ENCODE assay signal across 9 cellular contexts in the genomic region with DNA sequence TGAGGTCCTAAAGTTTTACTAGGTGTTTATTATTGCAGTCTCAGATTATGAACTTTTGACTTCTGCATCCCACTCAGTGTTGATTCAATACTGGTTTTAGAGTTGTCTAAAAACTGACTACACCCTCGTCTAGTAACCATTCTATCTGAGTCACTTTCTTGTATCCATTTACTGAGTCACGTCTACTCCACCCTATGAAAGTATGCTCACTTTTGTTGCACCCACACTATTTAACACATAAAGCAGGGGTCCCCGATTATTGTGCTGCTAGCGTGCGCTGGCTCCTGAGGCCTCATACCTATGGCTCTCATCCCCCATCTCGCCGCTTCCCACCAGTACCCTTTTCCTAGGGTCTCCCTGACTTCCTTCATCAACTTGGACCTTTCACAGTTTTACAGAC. TPM values are rescaled to one million over a fixed set of nuclear protein-coding genes. Genes with fewer than 3 reads are reported as not detected.
DNase-seq lines count a peak whose midpoint lies in the region; ATAC-seq and TF ChIP-seq lines count a peak whose summit lies in the region.
"Had no signal": no experiment of that assay in that cellular context is flagged by ENCODE, and none has a peak within 500 bp of the region (broad histone marks: within the 10 kb centered on the region; RNA-seq: fewer than 3 reads in every experiment).

No MANE protein-coding gene starts in this region.

- no peaks in the 10 kb centered on the region for H3K27me3 ChIP-seq in SJCRH30

- TF ChIP-seq CTCF in RWPE1 (conservative IDR thresholded peaks at IDR 0.05; ENCODE audit: low read depth) (no peak), coronary artery (IDR thresholded peaks at IDR 0.05) (no peak)

- no peak for DNase-seq in activated CD4-positive, CD25-positive, alpha-beta regulatory T cell treated with anti-CD3 and anti-CD28 coated beads, Interleukin-2, amount 50 U/mL, for 72 hours
- peak; percentile 87 for DNase-seq in RWPE1 (ENCODE audit: low spot score)
- DNase-seq in coronary artery (ENCODE audit: low spot score) = no peak
- peak; percentile 44 for DNase-seq in renal cortical epithelial cell (ENCODE audit: low read depth)
- no peak for DNase-seq in SJCRH30
- DNase-seq: dermis blood vessel endothelial cell had no signal

- CTCF ChIA-PET in RWPE1 (lab: Yijun Ruan, JAX) = no interaction called here

- ATAC-seq in activated CD4-positive, CD25-positive, alpha-beta regulatory T cell treated with anti-CD3 and anti-CD28 coated beads, Interleukin-2, amount 50 U/mL, for 24 hours = peak; percentile 92 to 96
- no peak for ATAC-seq in HG03432 (IDR thresholded peaks at IDR 0.05; ENCODE audit: unreplicated experiment)
- ATAC-seq in HG03571 (IDR thresholded peaks at IDR 0.05; ENCODE audit: unreplicated experiment) = no peak

- H3K9me3 ChIP-seq in SJCRH30 (replicated peaks) = 0 out of 2 replicates have a peak, but pooled peaks cover 2% of the 10 kb centered on the region

- H3K27ac ChIP-seq in RWPE1 (peak overlapping the region; percentile 59; the same call in 1 of the 2 replicates), coronary artery (no peak overlapping the region), SJCRH30 (no peak overlapping the region)

- H3K36me3 ChIP-seq in SJCRH30 = no peaks in the 10 kb centered on the region

- POLR2A ChIA-PET in RWPE1 (lab: Yijun Ruan, JAX; ENCODE audit: low non-redundant PET) = no interaction called here

- H3K4me3 ChIP-seq in coronary artery (peak overlapping the region; percentile 72), SJCRH30 (no peak overlapping the region)

- peaks cover 3% of the 10 kb centered on the region; the same call in 1 of the 2 replicates for H3K4me1 ChIP-seq in SJCRH30

RNA-seq across cellular contexts. Expression of a gene that starts 2.0 kb away (rescaled TPM):
- 17.7 and 22.3 TPM in 2 replicates for total RNA-seq in renal cortical epithelial cell
- total RNA-seq in SJCRH30 (2014; rRNA removed; shearing (Covaris generic)) = 4.9 and 6.0 TPM in 2 replicates

RNA-seq across cellular contexts. Expression of a gene that starts 32.4 kb away (rescaled TPM):
- 15.6 and 17.7 TPM in 2 replicates for total RNA-seq in renal cortical epithelial cell
- 0.79 and 1.8 TPM in 2 replicates for total RNA-seq in SJCRH30 (2014; rRNA removed; shearing (Covaris generic))

Comparison
In these comparisons a context has a peak if more than half of its experiments do, and no peak if none do; other contexts are left out.
1. ATAC-seq: peak in activated CD4-positive, CD25-positive, alpha-beta regulatory T cell treated with anti-CD3 and anti-CD28 coated beads, Interleukin-2, amount 50 U/mL, for 24 hours (2 of 2); none in HG03432 (single experiment) and HG03571 (single experiment).
2. DNase-seq: peak in RWPE1 (single experiment) and renal cortical epithelial cell (single experiment); none in activated CD4-positive, CD25-positive, alpha-beta regulatory T cell treated with anti-CD3 and anti-CD28 coated beads, Interleukin-2, amount 50 U/mL, for 72 hours (single experiment), coronary artery (single experiment) and SJCRH30 (0 of 2).